In genomic region chr1:209793711-209794110, GRCh38 we compare ENCODE assay signal across 1 cellular context. TPM values are rescaled to one million over a fixed set of nuclear protein-coding genes. Genes with fewer than 3 reads are reported as not detected.
"Had no signal": no experiment of that assay in that cellular context is flagged by ENCODE, and none has a peak within 500 bp of the region (broad histone marks: within the 10 kb centered on the region; RNA-seq: fewer than 3 reads in every experiment).

No MANE protein-coding gene starts in this region.

RNA-seq across cellular contexts. Expression of gene IRF6, which starts 12.2 kb away (rescaled TPM):
- total RNA-seq: G401 had no signal
